In genomic region chr1:247078315-247079140, GRCh38 we compare ENCODE assay signal across 8 cellular contexts. TPM values are rescaled to one million over a fixed set of nuclear protein-coding genes. Genes with fewer than 3 reads are reported as not detected.
DNase-seq lines count a peak whose midpoint lies in the region; ATAC-seq lines count a peak whose summit lies in the region.

Gene ZNF670, minus strand, starts transcription at chr1:247078811. Its CDS starts 215 bp downstream, at chr1:247078596.

- H3K4me1 ChIP-seq in CD4-positive, CD25-positive, alpha-beta regulatory T cell (ENCODE audit: control insufficient read depth, insufficient read depth, low read length, poor library complexity, severe bottlenecking) = peaks cover 24% of the 10 kb centered on the region

- DNase-seq in CD4-positive, CD25-positive, alpha-beta regulatory T cell = peak; percentile 66 to 90 (median 66)
- DNase-seq in NCI-H748 treated with DMSO at 0.1 percent for 48 hours (lab: John Stamatoyannopoulos, UW) (peak; percentile 91), medulla oblongata (ENCODE audit: extremely low spot score) (peak; percentile 99)
- peak; percentile 96 for DNase-seq in activated CD4-positive, alpha-beta memory T cell treated with anti-CD3 and anti-CD28 coated beads for 36 hours
- peak; percentile 71 for DNase-seq in effector CD4-positive, alpha-beta T cell
- peak; percentile 83 to 93 (median 87) for DNase-seq in stimulated activated CD4-positive, alpha-beta T cell treated with anti-CD3 and anti-CD28 coated beads, TNF-alpha, amount 100 ng/mL, for 48 hours (ENCODE audit: low read depth in 3 of 3)

- H3K36me3 ChIP-seq in CD4-positive, CD25-positive, alpha-beta regulatory T cell (ENCODE audit: control insufficient read depth, insufficient read depth, low read length) = no peaks in the 10 kb centered on the region

- H3K27me3 Mint-ChIP-seq in CD4-positive, CD25-positive, alpha-beta regulatory T cell = peaks cover 10% of the 10 kb centered on the region
- peaks cover 3% of the 10 kb centered on the region for H3K27me3 Mint-ChIP-seq in activated CD4-positive, alpha-beta memory T cell treated with anti-CD3 and anti-CD28 coated beads for 36 hours

- POLR2A ChIA-PET in activated CD4-positive, alpha-beta memory T cell treated with anti-CD3 and anti-CD28 coated beads for 36 hours (lab: Charles Lee) = interaction anchor here (0.6 to 1.3 kb wide), 4 partner anchors 27 to 252 kb away, joined by 3 to 5 read pairs (median 3); no protein-coding TSS in a partner anchor

- H3K9me3 ChIP-seq in CD4-positive, CD25-positive, alpha-beta regulatory T cell (ENCODE audit: control insufficient read depth in 2 of 2, low read length in 2 of 2) = no peaks in the 10 kb centered on the region

- intact Hi-C loops in activated CD4-positive, alpha-beta memory T cell treated with anti-CD3 and anti-CD28 coated beads for 36 hours (cut with micrococcal nuclease) = loop anchor here (1.0 to 2.0 kb wide), 5 partner anchors 26 to 512 kb away; partner anchors contain the start of genes CNST, TFB2M, ZNF496 and ZNF669

- H3K27ac ChIP-seq in CD4-positive, CD25-positive, alpha-beta regulatory T cell (ENCODE audit: insufficient read depth, low read length, poor library complexity, severe bottlenecking) = peak within 1 kb of the TSS; percentile 41

- ATAC-seq in CD4-positive, CD25-positive, alpha-beta regulatory T cell (ENCODE audit: low read depth in 2 of 2) = peak; percentile 91 to 95
- ATAC-seq in GM19397 (IDR thresholded peaks at IDR 0.05; ENCODE audit: unreplicated experiment) = peak; percentile 99
- ATAC-seq in HG03565 (IDR thresholded peaks at IDR 0.05; ENCODE audit: unreplicated experiment) = peak; percentile 99

- CTCF ChIA-PET in activated CD4-positive, alpha-beta memory T cell treated with anti-CD3 and anti-CD28 coated beads for 36 hours (lab: Charles Lee) = interaction anchor here (0.6 kb wide), 1 partner anchor 73 kb away, joined by 4 read pairs; no protein-coding TSS in a partner anchor

- H3K4me3 Mint-ChIP-seq in CD4-positive, CD25-positive, alpha-beta regulatory T cell = peak within 1 kb of the TSS; percentile 90 to 93 (median 92)
- peak within 1 kb of the TSS; percentile 90 for H3K4me3 Mint-ChIP-seq in activated CD4-positive, alpha-beta memory T cell treated with anti-CD3 and anti-CD28 coated beads for 36 hours

- peaks cover 0 to 11% (median 4%) of the 10 kb centered on the region in 7 donors for H3K9me3 Mint-ChIP-seq in CD4-positive, CD25-positive, alpha-beta regulatory T cell
- H3K9me3 Mint-ChIP-seq in activated CD4-positive, alpha-beta memory T cell treated with anti-CD3 and anti-CD28 coated beads for 36 hours = peaks cover 12% of the 10 kb centered on the region

- H3K27ac Mint-ChIP-seq in CD4-positive, CD25-positive, alpha-beta regulatory T cell = peak within 1 kb of the TSS; percentile 85 to 89 (median 89)
- peak within 1 kb of the TSS; percentile 85 for H3K27ac Mint-ChIP-seq in activated CD4-positive, alpha-beta memory T cell treated with anti-CD3 and anti-CD28 coated beads for 36 hours

- peak within 1 kb of the TSS; percentile 89 for H3K4me3 ChIP-seq in CD4-positive, CD25-positive, alpha-beta regulatory T cell (ENCODE audit: low read depth, low read length)

- H3K4me1 Mint-ChIP-seq in CD4-positive, CD25-positive, alpha-beta regulatory T cell = peaks cover 11 to 39% (median 24%) of the 10 kb centered on the region in 4 donors
- peaks cover 24% of the 10 kb centered on the region for H3K4me1 Mint-ChIP-seq in activated CD4-positive, alpha-beta memory T cell treated with anti-CD3 and anti-CD28 coated beads for 36 hours (ENCODE audit: low read depth)

- no peaks in the 10 kb centered on the region for H3K27me3 ChIP-seq in CD4-positive, CD25-positive, alpha-beta regulatory T cell (ENCODE audit: control insufficient read depth, insufficient read depth, low read length)

- peaks cover 10% of the 10 kb centered on the region for H3K36me3 Mint-ChIP-seq in CD4-positive, CD25-positive, alpha-beta regulatory T cell
- peaks cover 20% of the 10 kb centered on the region for H3K36me3 Mint-ChIP-seq in activated CD4-positive, alpha-beta memory T cell treated with anti-CD3 and anti-CD28 coated beads for 36 hours

RNA-seq across cellular contexts. Expression of gene ZNF670, which starts in this region (rescaled TPM):
- 0.37 TPM for total RNA-seq in CD4-positive, CD25-positive, alpha-beta regulatory T cell
- polyA plus RNA-seq in CD4-positive, CD25-positive, alpha-beta regulatory T cell = 1 to 10 TPM in 1 of 4 donors, under 1 TPM in 3; 0.54 to 1.4 (median 0.80) TPM
- total RNA-seq in activated CD4-positive, alpha-beta memory T cell treated with anti-CD3 and anti-CD28 coated beads for 36 hours = 1 to 10 TPM; 3.9 to 4.5 TPM

Comparison
In these comparisons a context has a peak if more than half of its experiments do, and no peak if none do; other contexts are left out.
1. Peak in every context shown above with its lines: DNase-seq, ATAC-seq, H3K4me3 ChIP-seq and H3K27ac ChIP-seq.